28 cellular contexts compared by ENCODE assay signal in genomic region chr2:24959761-24960160, GRCh38.
"Had no signal": no experiment of that assay in that cellular context is flagged by ENCODE, and none has a peak within 500 bp of the region (broad histone marks: within the 10 kb centered on the region; RNA-seq: fewer than 3 reads in every experiment).

No MANE protein-coding gene starts in this region.

- FAIRE-seq: K562 had no signal

- DNase-seq: activated CD4-positive, alpha-beta memory T cell treated with anti-CD3 and anti-CD28 coated beads for 36 hours; activated CD4-positive, alpha-beta T cell treated with anti-CD3 and anti-CD28 coated beads, Interleukin-2, amount 10 ng/mL, durations not matched to agents 7 days and 5 days; activated CD4-positive, CD25-positive, alpha-beta regulatory T cell treated with anti-CD3 and anti-CD28 coated beads, Interleukin-2, amount 50 U/mL, for 72 hours; activated CD8-positive, alpha-beta memory T cell treated with anti-CD3 and anti-CD28 coated beads, Interleukin-2, amount 50 U/mL, for 48 hours; activated gamma-delta T cell treated with Interleukin-2 at 50 U/mL for 16 hours; activated naive CD4-positive, alpha-beta T cell treated with anti-CD3 and anti-CD28 coated beads, Interleukin-2, amount 10 ng/mL, durations not matched to agents 7 days and 5 days; activated T-cell treated with anti-CD3 and anti-CD28 coated beads, Interleukin-2, amount 50 U/mL, for 1 hour; aorta; Karpas-422; MM.1S; NCI-H1105; NCI-H1436; NCI-H1694 treated with DMSO at 0.1 percent for 48 hours; NCI-H2029 treated with DMSO at 0.1 percent for 48 hours; NCI-H345; NCI-H510A; NCI-H69; NK-92 treated with Interleukin-12 subunit alpha and Interleukin-12 subunit beta, amount 100 ng/mL, for 24 hours; OCI-M1; RPMI8226; T-cell had no signal

- H3K4me3 ChIP-seq: breast epithelium, K562, SK-N-MC had no signal

- ATAC-seq: K562, Panc1, Right ventricle myocardium inferior, T-cell, WTC11 had no signal

- H3K27ac ChIP-seq: breast epithelium, SK-N-MC had no signal

- H3K27ac Mint-ChIP-seq: activated CD4-positive, alpha-beta memory T cell treated with anti-CD3 and anti-CD28 coated beads for 36 hours; activated CD4-positive, alpha-beta T cell treated with anti-CD3 and anti-CD28 coated beads, Interleukin-2, amount 10 ng/mL, durations not matched to agents 7 days and 5 days; activated naive CD4-positive, alpha-beta T cell treated with anti-CD3 and anti-CD28 coated beads, Interleukin-2, amount 10 ng/mL, durations not matched to agents 7 days and 5 days; activated T-helper 2 cell treated with anti-CD3 and anti-CD28 coated beads, Interferon-gamma antibody, Interleukin-2, Interleukin-4, amounts not matched to agents 10 μg/mL and 5 μg/mL and 100 μg/mL, durations not matched to agents 14 hours and 24 hours and 36 hours; T-cell had no signal

- H3K4me1 ChIP-seq: breast epithelium had no signal

- H3K4me1 Mint-ChIP-seq: activated CD4-positive, alpha-beta T cell treated with anti-CD3 and anti-CD28 coated beads, Interleukin-2, amount 10 ng/mL, durations not matched to agents 7 days and 5 days; activated naive CD4-positive, alpha-beta T cell treated with anti-CD3 and anti-CD28 coated beads, Interleukin-2, amount 10 ng/mL, durations not matched to agents 7 days and 5 days had no signal

- H3K4me3 Mint-ChIP-seq: activated CD4-positive, alpha-beta memory T cell treated with anti-CD3 and anti-CD28 coated beads for 36 hours; activated CD4-positive, alpha-beta T cell treated with anti-CD3 and anti-CD28 coated beads, Interleukin-2, amount 10 ng/mL, durations not matched to agents 7 days and 5 days; activated naive CD4-positive, alpha-beta T cell treated with anti-CD3 and anti-CD28 coated beads, Interleukin-2, amount 10 ng/mL, durations not matched to agents 7 days and 5 days; T-cell; WTC11 had no signal

- H3K27me3 Mint-ChIP-seq: activated CD4-positive, alpha-beta memory T cell treated with anti-CD3 and anti-CD28 coated beads for 36 hours; activated CD4-positive, alpha-beta T cell treated with anti-CD3 and anti-CD28 coated beads, Interleukin-2, amount 10 ng/mL, durations not matched to agents 7 days and 5 days; activated naive CD4-positive, alpha-beta T cell treated with anti-CD3 and anti-CD28 coated beads, Interleukin-2, amount 10 ng/mL, durations not matched to agents 7 days and 5 days; T-cell had no signal

- H3K27me3 ChIP-seq: breast epithelium had no signal
